ENCODE assay signal across 18 cellular contexts in genomic region chr12:124629799-124630198, GRCh38.
"Had no signal": no experiment of that assay in that cellular context is flagged by ENCODE, and none has a peak within 500 bp of the region (broad histone marks: within the 10 kb centered on the region; RNA-seq: fewer than 3 reads in every experiment).

No MANE protein-coding gene starts in this region.

- H3K4me1 ChIP-seq: parathyroid adenoma had no signal

- H3K27ac ChIP-seq: esophagus muscularis mucosa, neutrophil, parathyroid adenoma, upper lobe of left lung had no signal

- H3K4me1 Mint-ChIP-seq: activated CD4-positive, alpha-beta T cell treated with anti-CD3 and anti-CD28 coated beads, Interleukin-2, amount 10 ng/mL, durations not matched to agents 7 days and 5 days had no signal

- H3K36me3 Mint-ChIP-seq: naive thymus-derived CD4-positive, alpha-beta T cell had no signal

- ATAC-seq: activated CD8-positive, alpha-beta T cell treated with anti-CD3 and anti-CD28 coated beads, Interleukin-2, amount 10 ng/mL, durations not matched to agents 7 days and 5 days; naive thymus-derived CD4-positive, alpha-beta T cell had no signal

- H3K36me3 ChIP-seq: esophagus muscularis mucosa, neutrophil, upper lobe of left lung had no signal

- H3K27ac Mint-ChIP-seq: activated CD4-positive, alpha-beta T cell treated with anti-CD3 and anti-CD28 coated beads, Interleukin-2, amount 10 ng/mL, durations not matched to agents 7 days and 5 days; activated CD8-positive, alpha-beta T cell treated with anti-CD3 and anti-CD28 coated beads, Interleukin-2, amount 10 ng/mL, durations not matched to agents 7 days and 5 days; activated naive CD4-positive, alpha-beta T cell treated with anti-CD3 and anti-CD28 coated beads for 36 hours; activated T-cell treated with anti-CD3 and anti-CD28 coated beads, Interleukin-2, amount 50 U/mL, for 24 hours; dendritic cell treated with granulocyte-macrophage colony-stimulating factor and Interleukin-4, amounts not matched to agents 40 ng/mL and 50 ng/mL, for 4 days; naive thymus-derived CD4-positive, alpha-beta T cell had no signal

- H3K27me3 Mint-ChIP-seq: activated CD4-positive, alpha-beta T cell treated with anti-CD3 and anti-CD28 coated beads, Interleukin-2, amount 10 ng/mL, durations not matched to agents 7 days and 5 days; activated T-cell treated with anti-CD3 and anti-CD28 coated beads, Interleukin-2, amount 50 U/mL, for 24 hours; naive thymus-derived CD4-positive, alpha-beta T cell had no signal

- H3K4me3 Mint-ChIP-seq: activated CD4-positive, alpha-beta T cell treated with anti-CD3 and anti-CD28 coated beads, Interleukin-2, amount 10 ng/mL, durations not matched to agents 7 days and 5 days; activated CD8-positive, alpha-beta T cell treated with anti-CD3 and anti-CD28 coated beads, Interleukin-2, amount 10 ng/mL, durations not matched to agents 7 days and 5 days; activated naive CD4-positive, alpha-beta T cell treated with anti-CD3 and anti-CD28 coated beads for 36 hours; activated T-cell treated with anti-CD3 and anti-CD28 coated beads, Interleukin-2, amount 50 U/mL, for 24 hours; dendritic cell treated with granulocyte-macrophage colony-stimulating factor and Interleukin-4, amounts not matched to agents 40 ng/mL and 50 ng/mL, for 4 days; naive thymus-derived CD4-positive, alpha-beta T cell had no signal

- H3K9me3 ChIP-seq: esophagus muscularis mucosa, neutrophil, upper lobe of left lung had no signal

- DNase-seq: activated CD4-positive, alpha-beta T cell treated with anti-CD3 and anti-CD28 coated beads, Interleukin-2, amount 10 ng/mL, durations not matched to agents 7 days and 5 days; activated CD4-positive, CD25-positive, alpha-beta regulatory T cell; activated CD8-positive, alpha-beta T cell treated with anti-CD3 and anti-CD28 coated beads, Interleukin-2, amount 10 ng/mL, durations not matched to agents 7 days and 5 days; activated naive CD4-positive, alpha-beta T cell treated with anti-CD3 and anti-CD28 coated beads for 36 hours; activated T-cell treated with anti-CD3 and anti-CD28 coated beads, Interleukin-2, amount 50 U/mL, for 24 hours; effector CD8-positive, alpha-beta T cell; mesendoderm; naive thymus-derived CD4-positive, alpha-beta T cell; stimulated activated CD4-positive, alpha-beta T cell treated with anti-CD3 and anti-CD28 coated beads, Interleukin-12 subunit alpha, Interleukin-12 subunit beta, amount 100 ng/mL, for 4 hours; stimulated activated CD4-positive, alpha-beta T cell treated with anti-CD3 and anti-CD28 coated beads, Interleukin-1b, Interleukin-23, amount 100 ng/mL, for 48 hours; stimulated activated naive CD4-positive, alpha-beta T cell treated with Interleukin-2 at 50 U/mL for 16 hours; T-helper 1 cell; T-helper 9 cell; upper lobe of left lung had no signal

- H3K4me3 ChIP-seq: esophagus muscularis mucosa, upper lobe of left lung had no signal

- H3K27me3 ChIP-seq: esophagus muscularis mucosa, neutrophil, upper lobe of left lung had no signal

- H3K9me3 Mint-ChIP-seq: activated CD4-positive, alpha-beta T cell treated with anti-CD3 and anti-CD28 coated beads, Interleukin-2, amount 10 ng/mL, durations not matched to agents 7 days and 5 days; activated naive CD4-positive, alpha-beta T cell treated with anti-CD3 and anti-CD28 coated beads for 36 hours; activated T-cell treated with anti-CD3 and anti-CD28 coated beads, Interleukin-2, amount 50 U/mL, for 24 hours; dendritic cell treated with granulocyte-macrophage colony-stimulating factor and Interleukin-4, amounts not matched to agents 40 ng/mL and 50 ng/mL, for 4 days; naive thymus-derived CD4-positive, alpha-beta T cell had no signal
